In the genomic region with DNA sequence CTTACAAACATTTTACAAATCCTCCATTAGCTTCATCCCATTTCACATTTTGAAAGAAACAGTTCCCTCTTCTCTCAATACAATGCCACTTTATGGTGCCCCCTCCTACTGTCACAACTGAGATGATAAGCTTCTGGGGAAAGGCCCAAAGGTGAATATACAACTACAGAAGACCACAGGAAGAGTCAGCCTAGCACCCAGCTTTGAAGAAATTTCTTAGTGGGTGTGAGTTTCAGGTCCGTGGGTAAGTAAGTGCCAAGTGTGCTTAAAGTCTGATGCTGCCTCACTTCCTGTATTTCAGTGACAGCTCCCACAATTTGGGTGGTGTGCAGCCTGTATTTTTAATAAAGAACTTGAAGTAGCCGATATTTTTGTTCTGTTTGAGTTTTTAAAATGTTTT, we compare ENCODE assay signal across 10 cellular contexts.
DNase-seq lines count a peak whose midpoint lies in the region; ATAC-seq and TF ChIP-seq lines count a peak whose summit lies in the region.
"Had no signal": no experiment of that assay in that cellular context is flagged by ENCODE, and none has a peak within 500 bp of the region (broad histone marks: within the 10 kb centered on the region; RNA-seq: fewer than 3 reads in every experiment).

No MANE protein-coding gene starts in this region.

- ATAC-seq in GM19025 (IDR thresholded peaks at IDR 0.05; ENCODE audit: low read depth, unreplicated experiment) (peak; percentile 89), GM23338 (no peak)

- no peaks in the 10 kb centered on the region; the same call in 2 of the 3 replicates for H3K36me3 Mint-ChIP-seq in GM23338 (ENCODE audit: low read depth)
- H3K36me3 Mint-ChIP-seq in osteocyte (ENCODE audit: unreplicated experiment): peaks cover 21% of the 10 kb centered on the region
- H3K36me3 Mint-ChIP-seq: memory B cell had no signal

- H3K9ac ChIP-seq in HUES48 (ENCODE audit: low read depth, low read length): no peak overlapping the region

- no peak overlapping the region for H3K4me3 Mint-ChIP-seq in GM23338
- no peak overlapping the region for H3K4me3 Mint-ChIP-seq in osteocyte (ENCODE audit: unreplicated experiment)
- H3K4me3 Mint-ChIP-seq: memory B cell had no signal

- no peak overlapping the region for H2AFZ ChIP-seq in GM23338

- H3K4me1 Mint-ChIP-seq in GM23338 (peaks cover 32% of the 10 kb centered on the region), osteocyte (ENCODE audit: unreplicated experiment) (peaks cover 56% of the 10 kb centered on the region)
- H3K4me1 Mint-ChIP-seq: memory B cell had no signal

- no peaks in the 10 kb centered on the region for H3F3A ChIP-seq in GM23338 (replicated peaks; ENCODE audit: low read depth)

- H3K4me3 ChIP-seq in GM23338: no peak overlapping the region
- no peak overlapping the region for H3K4me3 ChIP-seq in HUES48 (ENCODE audit: low read depth, low read length)
- no peak overlapping the region for H3K4me3 ChIP-seq in tibial artery

- H3K27ac Mint-ChIP-seq in GM23338 (no peak overlapping the region), osteocyte (ENCODE audit: unreplicated experiment) (peak overlapping the region; percentile 79)
- H3K27ac Mint-ChIP-seq: memory B cell had no signal

- DNase-seq in GM23338 (ENCODE audit: low spot score) (no peak), osteocyte (ENCODE audit: extremely low spot score, unreplicated experiment) (no peak), NOMO-1 treated with DMSO at 0.1 percent for 48 hours (lab: John Stamatoyannopoulos, UW; ENCODE audit: unreplicated experiment) (no peak), tibial artery (no peak), GM03348 (ENCODE audit: low spot score) (no peak), LoVo (ENCODE audit: low spot score) (no peak)
- DNase-seq: activated effector memory CD4-positive, alpha-beta T cell treated with Interleukin-2 at 50 U/mL for 16 hours had no signal

- H3K27me3 Mint-ChIP-seq in GM23338 (ENCODE audit: insufficient read depth, low read depth, poor library complexity) (peaks cover 4% of the 10 kb centered on the region), osteocyte (ENCODE audit: unreplicated experiment) (no peaks in the 10 kb centered on the region)

- TF ChIP-seq CTCF in GM23338 (conservative IDR thresholded peaks at IDR 0.05; ENCODE audit: low read depth in 2 of 2) (no peak), osteocyte (IDR thresholded peaks at IDR 0.05) (no peak), tibial artery (IDR thresholded peaks at IDR 0.05) (no peak)

- no peaks in the 10 kb centered on the region for H3K9me3 ChIP-seq in HUES48 (ENCODE audit: control insufficient read depth, insufficient read depth, low read length)
- no peaks in the 10 kb centered on the region for H3K9me3 ChIP-seq in tibial artery

- H3K9me3 Mint-ChIP-seq in GM23338: no peaks in the 10 kb centered on the region
- no peaks in the 10 kb centered on the region for H3K9me3 Mint-ChIP-seq in osteocyte (ENCODE audit: unreplicated experiment)
- H3K9me3 Mint-ChIP-seq: memory B cell had no signal

- 0 out of 2 replicates have a peak overlapping the region, but pooled peaks have one; percentile 21 for H3K4me2 ChIP-seq in GM23338

- no peaks in the 10 kb centered on the region for H3K79me2 ChIP-seq in GM23338 (replicated peaks; ENCODE audit: insufficient read depth)

- H3K36me3 ChIP-seq in GM23338 (ENCODE audit: insufficient read depth) (no peaks in the 10 kb centered on the region; the same call in 1 of the 2 replicates), HUES48 (ENCODE audit: control insufficient read depth, insufficient read depth, low read length) (no peaks in the 10 kb centered on the region), tibial artery (no peaks in the 10 kb centered on the region)

- intact Hi-C loops in tibial artery (cut with DNase I; ENCODE audit: low total_unique reads): loop anchor here (2.0 kb wide), 1 partner anchor 27 kb away; no protein-coding TSS in a partner anchor

- H4K20me1 ChIP-seq in GM23338 (replicated peaks; ENCODE audit: insufficient read depth): no peaks in the 10 kb centered on the region

- no peak overlapping the region for H3K27ac ChIP-seq in GM23338 (ENCODE audit: low read depth)
- H3K27ac ChIP-seq in HUES48 (ENCODE audit: low read depth, low read length): peak overlapping the region; percentile 71
- H3K27ac ChIP-seq in tibial artery: no peak overlapping the region

- H3K4me1 ChIP-seq in GM23338 (ENCODE audit: insufficient read depth) (peaks cover 17% of the 10 kb centered on the region), HUES48 (ENCODE audit: control insufficient read depth, insufficient read depth, low read length) (peaks cover 28% of the 10 kb centered on the region), tibial artery (peaks cover 0 to 18% (median 1%) of the 10 kb centered on the region in 4 donors)

- peaks cover 15% of the 10 kb centered on the region for H3K9me2 ChIP-seq in GM23338 (ENCODE audit: insufficient read depth)

- H3K27me3 ChIP-seq in GM23338 (ENCODE audit: insufficient read depth) (no peaks in the 10 kb centered on the region), HUES48 (ENCODE audit: control insufficient read depth, insufficient read depth, low read length) (no peaks in the 10 kb centered on the region), tibial artery (no peaks in the 10 kb centered on the region)

TF ChIP-seq in GM23338, 12 proteins besides CTCF, POLR2A, EP300 and RAD21:
- TF ChIP-seq, protein P1, sequence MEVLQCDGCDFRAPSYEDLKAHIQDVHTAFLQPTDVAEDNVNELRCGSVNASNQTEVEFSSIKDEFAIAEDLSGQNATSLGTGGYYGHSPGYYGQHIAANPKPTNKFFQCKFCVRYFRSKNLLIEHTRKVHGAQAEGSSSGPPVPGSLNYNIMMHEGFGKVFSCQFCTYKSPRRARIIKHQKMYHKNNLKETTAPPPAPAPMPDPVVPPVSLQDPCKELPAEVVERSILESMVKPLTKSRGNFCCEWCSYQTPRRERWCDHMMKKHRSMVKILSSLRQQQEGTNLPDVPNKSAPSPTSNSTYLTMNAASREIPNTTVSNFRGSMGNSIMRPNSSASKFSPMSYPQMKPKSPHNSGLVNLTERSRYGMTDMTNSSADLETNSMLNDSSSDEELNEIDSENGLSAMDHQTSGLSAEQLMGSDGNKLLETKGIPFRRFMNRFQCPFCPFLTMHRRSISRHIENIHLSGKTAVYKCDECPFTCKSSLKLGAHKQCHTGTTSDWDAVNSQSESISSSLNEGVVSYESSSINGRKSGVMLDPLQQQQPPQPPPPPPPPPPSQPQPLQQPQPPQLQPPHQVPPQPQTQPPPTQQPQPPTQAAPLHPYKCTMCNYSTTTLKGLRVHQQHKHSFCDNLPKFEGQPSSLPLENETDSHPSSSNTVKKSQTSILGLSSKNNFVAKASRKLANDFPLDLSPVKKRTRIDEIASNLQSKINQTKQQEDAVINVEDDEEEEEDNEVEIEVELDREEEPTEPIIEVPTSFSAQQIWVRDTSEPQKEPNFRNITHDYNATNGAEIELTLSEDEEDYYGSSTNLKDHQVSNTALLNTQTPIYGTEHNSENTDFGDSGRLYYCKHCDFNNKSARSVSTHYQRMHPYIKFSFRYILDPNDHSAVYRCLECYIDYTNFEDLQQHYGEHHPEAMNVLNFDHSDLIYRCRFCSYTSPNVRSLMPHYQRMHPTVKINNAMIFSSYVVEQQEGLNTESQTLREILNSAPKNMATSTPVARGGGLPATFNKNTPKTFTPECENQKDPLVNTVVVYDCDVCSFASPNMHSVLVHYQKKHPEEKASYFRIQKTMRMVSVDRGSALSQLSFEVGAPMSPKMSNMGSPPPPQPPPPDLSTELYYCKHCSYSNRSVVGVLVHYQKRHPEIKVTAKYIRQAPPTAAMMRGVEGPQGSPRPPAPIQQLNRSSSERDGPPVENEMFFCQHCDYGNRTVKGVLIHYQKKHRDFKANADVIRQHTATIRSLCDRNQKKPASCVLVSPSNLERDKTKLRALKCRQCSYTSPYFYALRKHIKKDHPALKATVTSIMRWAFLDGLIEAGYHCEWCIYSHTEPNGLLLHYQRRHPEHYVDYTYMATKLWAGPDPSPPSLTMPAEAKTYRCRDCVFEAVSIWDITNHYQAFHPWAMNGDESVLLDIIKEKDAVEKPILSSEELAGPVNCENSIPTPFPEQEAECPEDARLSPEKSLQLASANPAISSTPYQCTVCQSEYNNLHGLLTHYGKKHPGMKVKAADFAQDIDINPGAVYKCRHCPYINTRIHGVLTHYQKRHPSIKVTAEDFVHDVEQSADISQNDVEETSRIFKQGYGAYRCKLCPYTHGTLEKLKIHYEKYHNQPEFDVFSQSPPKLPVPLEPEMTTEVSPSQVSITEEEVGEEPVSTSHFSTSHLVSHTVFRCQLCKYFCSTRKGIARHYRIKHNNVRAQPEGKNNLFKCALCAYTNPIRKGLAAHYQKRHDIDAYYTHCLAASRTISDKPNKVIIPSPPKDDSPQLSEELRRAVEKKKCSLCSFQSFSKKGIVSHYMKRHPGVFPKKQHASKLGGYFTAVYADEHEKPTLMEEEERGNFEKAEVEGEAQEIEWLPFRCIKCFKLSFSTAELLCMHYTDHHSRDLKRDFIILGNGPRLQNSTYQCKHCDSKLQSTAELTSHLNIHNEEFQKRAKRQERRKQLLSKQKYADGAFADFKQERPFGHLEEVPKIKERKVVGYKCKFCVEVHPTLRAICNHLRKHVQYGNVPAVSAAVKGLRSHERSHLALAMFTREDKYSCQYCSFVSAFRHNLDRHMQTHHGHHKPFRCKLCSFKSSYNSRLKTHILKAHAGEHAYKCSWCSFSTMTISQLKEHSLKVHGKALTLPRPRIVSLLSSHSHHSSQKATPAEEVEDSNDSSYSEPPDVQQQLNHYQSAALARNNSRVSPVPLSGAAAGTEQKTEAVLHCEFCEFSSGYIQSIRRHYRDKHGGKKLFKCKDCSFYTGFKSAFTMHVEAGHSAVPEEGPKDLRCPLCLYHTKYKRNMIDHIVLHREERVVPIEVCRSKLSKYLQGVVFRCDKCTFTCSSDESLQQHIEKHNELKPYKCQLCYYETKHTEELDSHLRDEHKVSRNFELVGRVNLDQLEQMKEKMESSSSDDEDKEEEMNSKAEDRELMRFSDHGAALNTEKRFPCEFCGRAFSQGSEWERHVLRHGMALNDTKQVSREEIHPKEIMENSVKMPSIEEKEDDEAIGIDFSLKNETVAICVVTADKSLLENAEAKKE (CRISPR knock-in tag; IDR thresholded peaks at IDR 0.05): no peak
- no peak for TF ChIP-seq POLR2AphosphoS5 (IDR thresholded peaks at IDR 0.05; ENCODE audit: low read depth)
